Comparison of ENCODE assay signal across 19 cellular contexts in genomic region chr4:186689476-186689875, GRCh38. TPM values are rescaled to one million over a fixed set of nuclear protein-coding genes. Genes with fewer than 3 reads are reported as not detected.
DNase-seq lines count a peak whose midpoint lies in the region; ATAC-seq and TF ChIP-seq lines count a peak whose summit lies in the region.
"Had no signal": no experiment of that assay in that cellular context is flagged by ENCODE, and none has a peak within 500 bp of the region (broad histone marks: within the 10 kb centered on the region; RNA-seq: fewer than 3 reads in every experiment).

No MANE protein-coding gene starts in this region.

- DNase-seq in ACHN (peak; percentile 42), lung (ENCODE audit: low spot score) (peak; percentile 57), HPDE6-E6E7 (ENCODE audit: extremely low spot score) (no peak), HCEC 1CT (no peak)
- DNase-seq in activated CD4-positive, alpha-beta T cell treated with anti-CD3 and anti-CD28 coated beads, Interleukin-2, amount 50 U/mL, for 48 hours = no peak
- DNase-seq: activated CD4-positive, alpha-beta memory T cell treated with anti-CD3 and anti-CD28 coated beads for 36 hours; activated effector memory CD4-positive, alpha-beta T cell treated with Interleukin-2 at 50 U/mL for 16 hours; endodermal cell; GDM1; heart right ventricle; KBM-7; mammary epithelial cell; ovary; RPMI8226; stimulated activated CD4-positive, alpha-beta T cell treated with anti-CD3 and anti-CD28 coated beads, Interleukin-2, amount 100 ng/mL, for 24 hours had no signal

- H3K4me3 ChIP-seq in HUES48 (ENCODE audit: low read depth, low read length) (no peak overlapping the region), lung (no peak overlapping the region)
- H3K4me3 ChIP-seq: heart right ventricle, ovary had no signal

- H3K9ac ChIP-seq in HUES48 (ENCODE audit: low read depth, low read length) = no peak overlapping the region

- no peaks in the 10 kb centered on the region for H3K27me3 Mint-ChIP-seq in brain

- in situ Hi-C loops in ACHN (cut with HindIII; ENCODE audit: low pct_ligation_motif_present, low pct_unique_long_range_greater_than_20kb, low sequenced_read_pairs) = no loop called here

- peak overlapping the region in 3 of 5 experiments; percentile 17 to 42 (median 24) for H3K4me3 Mint-ChIP-seq in brain
- H3K4me3 Mint-ChIP-seq: activated CD4-positive, alpha-beta memory T cell treated with anti-CD3 and anti-CD28 coated beads for 36 hours; endodermal cell; stimulated activated effector memory CD8-positive, alpha-beta T cell treated with anti-CD3 and anti-CD28 coated beads, Interleukin-12 subunit alpha, Interleukin-12 subunit beta, amount 100 ng/mL, for 72 hours had no signal

- H3K27me3 ChIP-seq in HUES48 (ENCODE audit: control insufficient read depth, insufficient read depth, low read length) (no peaks in the 10 kb centered on the region), lung (ENCODE audit: control insufficient read depth, insufficient read depth) (no peaks in the 10 kb centered on the region)
- H3K27me3 ChIP-seq: heart right ventricle, ovary had no signal

- H3K4me1 ChIP-seq in HUES48 (ENCODE audit: control insufficient read depth, insufficient read depth, low read length) = peaks cover 58% of the 10 kb centered on the region
- peaks cover 5 to 19% of the 10 kb centered on the region in 2 donors for H3K4me1 ChIP-seq in lung (ENCODE audit: control insufficient read depth in 2 of 2, insufficient read depth in 2 of 2, low read length in 2 of 2)

- H3K9me3 ChIP-seq in HUES48 (ENCODE audit: control insufficient read depth, insufficient read depth, low read length) = no peaks in the 10 kb centered on the region
- H3K9me3 ChIP-seq in lung (ENCODE audit: control insufficient read depth in 2 of 2, insufficient read depth in 1 of 2, low read length in 1 of 2) = peaks cover 0 to 3% of the 10 kb centered on the region in 2 donors
- H3K9me3 ChIP-seq: heart right ventricle, ovary had no signal

- H3K36me3 ChIP-seq in HUES48 (ENCODE audit: control insufficient read depth, insufficient read depth, low read length) = peaks cover 8% of the 10 kb centered on the region; the same call in 1 of the 2 replicates
- H3K36me3 ChIP-seq in lung (ENCODE audit: control insufficient read depth in 2 of 2, insufficient read depth in 2 of 2, low read length in 2 of 2) = no peaks in the 10 kb centered on the region
- H3K36me3 ChIP-seq: heart right ventricle, ovary had no signal

- peaks cover 0 to 11% (median 5%) of the 10 kb centered on the region in 5 experiments for H3K9me3 Mint-ChIP-seq in brain

- H3K36me3 Mint-ChIP-seq in brain = peaks cover 24% of the 10 kb centered on the region
- H3K36me3 Mint-ChIP-seq: activated CD4-positive, alpha-beta memory T cell treated with anti-CD3 and anti-CD28 coated beads for 36 hours; stimulated activated effector memory CD8-positive, alpha-beta T cell treated with anti-CD3 and anti-CD28 coated beads, Interleukin-12 subunit alpha, Interleukin-12 subunit beta, amount 100 ng/mL, for 72 hours had no signal

- H3K27ac Mint-ChIP-seq in brain = peak overlapping the region in 4 of 5 experiments; percentile 0 to 72 (median 43)
- H3K27ac Mint-ChIP-seq: activated CD4-positive, alpha-beta memory T cell treated with anti-CD3 and anti-CD28 coated beads for 36 hours; endodermal cell; stimulated activated effector memory CD8-positive, alpha-beta T cell treated with anti-CD3 and anti-CD28 coated beads, Interleukin-12 subunit alpha, Interleukin-12 subunit beta, amount 100 ng/mL, for 72 hours had no signal

- ATAC-seq in lung (ENCODE audit: insufficient read depth, low FRiP score) = no peak
- no peak for ATAC-seq in HG02870 (IDR thresholded peaks at IDR 0.05; ENCODE audit: unreplicated experiment)
- ATAC-seq: stimulated activated effector memory CD8-positive, alpha-beta T cell treated with anti-CD3 and anti-CD28 coated beads, Interleukin-12 subunit alpha, Interleukin-12 subunit beta, amount 100 ng/mL, for 72 hours had no signal

- 57 to 74% methylated on average over 7 of the region's 7 CpGs for WGBS in lung, 2 donors

- peak overlapping the region; percentile 86 for H3K27ac ChIP-seq in HUES48 (ENCODE audit: low read depth, low read length)
- no peak overlapping the region for H3K27ac ChIP-seq in lung (ENCODE audit: low read depth in 1 of 2, low read length in 1 of 2)
- H3K27ac ChIP-seq: ovary had no signal

- TF ChIP-seq CTCF in brain (conservative IDR thresholded peaks at IDR 0.05) (no peak), lung (IDR thresholded peaks at IDR 0.05; ENCODE audit: control extremely low read depth, extremely low read depth) (no peak)

- peaks cover 55% of the 10 kb centered on the region for H3K4me1 Mint-ChIP-seq in brain
- H3K4me1 Mint-ChIP-seq: stimulated activated effector memory CD8-positive, alpha-beta T cell treated with anti-CD3 and anti-CD28 coated beads, Interleukin-12 subunit alpha, Interleukin-12 subunit beta, amount 100 ng/mL, for 72 hours had no signal

RNA-seq across cellular contexts. Expression of gene FAT1, which starts 34.2 kb away (rescaled TPM):
- polyA plus RNA-seq in brain (ENCODE audit: insufficient read depth, low read depth, low replicate concordance) (16.9 TPM), lung (10 to 100 TPM; 19.4 to 22.5 TPM)
- 100 to 1,000 TPM; 122 to 318 TPM for total RNA-seq in lung
- total RNA-seq: activated CD4-positive, alpha-beta memory T cell treated with anti-CD3 and anti-CD28 coated beads for 36 hours had no signal

Comparison
In these comparisons a context has a peak if more than half of its experiments do, and no peak if none do; other contexts are left out.
1. DNase-seq: peak in ACHN (single experiment) and lung (single experiment); none in activated CD4-positive, alpha-beta T cell treated with anti-CD3 and anti-CD28 coated beads, Interleukin-2, amount 50 U/mL, for 48 hours (0 of 2), HPDE6-E6E7 (single experiment) and HCEC 1CT (single experiment).